In the genomic region with DNA sequence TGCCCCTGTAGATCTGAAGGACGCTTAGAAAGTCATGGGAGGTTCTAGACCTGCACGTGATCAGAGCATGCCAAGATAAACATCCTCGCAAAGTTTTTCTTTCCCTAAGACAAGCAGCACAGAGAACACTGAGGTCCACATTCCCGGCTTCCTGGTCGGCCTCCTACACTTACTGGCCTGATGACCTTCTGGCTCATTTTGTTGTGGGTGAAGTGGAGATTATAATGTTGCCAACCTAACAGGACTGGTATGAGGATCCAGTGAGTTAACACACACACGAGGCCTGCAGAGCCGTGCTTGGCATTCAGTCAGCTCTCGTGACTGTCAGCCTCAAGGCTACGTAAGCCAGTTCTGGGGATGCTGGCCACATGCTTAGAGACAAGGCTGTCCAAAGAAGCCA, we compare ENCODE assay signal across 19 cellular contexts.
A peak's percentile ranks its signal among the peaks of the same experiment; 100 is the strongest.
DNase-seq lines count a peak whose midpoint lies in the region; ATAC-seq and TF ChIP-seq lines count a peak whose summit lies in the region.
"Had no signal": no experiment of that assay in that cellular context is flagged by ENCODE, and none has a peak within 500 bp of the region (broad histone marks: within the 10 kb centered on the region; RNA-seq: fewer than 3 reads in every experiment).

No MANE protein-coding gene starts in this region.

- no peak for TF ChIP-seq EP300 in tibial nerve (IDR thresholded peaks at IDR 0.05)

- intact Hi-C loops in heart right ventricle (cut with DNase I), result no loop called here
- intact Hi-C loops in left cardiac atrium (cut with DNase I), result no loop called here
- intact Hi-C loops in right lobe of liver (cut with DNase I), result no loop called here
- intact Hi-C loops in sciatic nerve (cut with DNase I), result no loop called here

- in situ Hi-C loops in SK-MEL-5 (cut with HindIII; ENCODE audit: low pct_unique_long_range_greater_than_20kb, low sequenced_read_pairs), result no loop called here

- TF ChIP-seq POLR2A in right lobe of liver (IDR thresholded peaks at IDR 0.05), result no peak
- no peak for TF ChIP-seq POLR2A in tibial nerve (IDR thresholded peaks at IDR 0.05)

- TF ChIP-seq CTCF in heart right ventricle (IDR thresholded peaks at IDR 0.05) (no peak), right lobe of liver (IDR thresholded peaks at IDR 0.05) (no peak), tibial nerve (IDR thresholded peaks at IDR 0.05) (no peak)

- H3K4me1 ChIP-seq in heart right ventricle (no peaks in the 10 kb centered on the region), right lobe of liver (peaks cover 0 to 3% (median 0%) of the 10 kb centered on the region in 4 donors), tibial nerve (no peaks in the 10 kb centered on the region)
- H3K4me1 ChIP-seq: lower lobe of right lung, vagina had no signal

- DNase-seq in heart right ventricle, result peak in 1 of 2 donors; percentile 31
- no peak for DNase-seq in left cardiac atrium
- DNase-seq in SK-MEL-5 (ENCODE audit: low read depth, low spot score), result peak; percentile 80
- DNase-seq in right lobe of liver, result no peak
- DNase-seq in sciatic nerve (ENCODE audit: low spot score), result no peak
- no peak for DNase-seq in tibial nerve (ENCODE audit: low spot score in 2 of 2)
- DNase-seq in activated CD8-positive, alpha-beta memory T cell treated with anti-CD3 and anti-CD28 coated beads, Interleukin-2, amount 50 U/mL, for 48 hours, result no peak
- DNase-seq: activated effector memory CD4-positive, alpha-beta T cell treated with anti-CD3 and anti-CD28 coated beads, Interleukin-2, amount 50 U/mL, for 16 hours; foreskin fibroblast; lower lobe of right lung; MV-4-11; naive thymus-derived CD8-positive, alpha-beta T cell; SHP77 treated with DMSO at 0.1 percent for 48 hours; stimulated activated CD4-positive, alpha-beta T cell treated with anti-CD3 and anti-CD28 coated beads, Interleukin-15, amount 100 ng/mL, for 24 hours; stimulated activated naive CD8-positive, alpha-beta T cell treated with anti-CD3 and anti-CD28 coated beads, Interleukin-15, Interleukin-2, amounts not matched to agents 100 U/mL and 50 U/mL, for 24 hours; T-helper 2 cell had no signal

- no peaks in the 10 kb centered on the region for H3K27me3 ChIP-seq in heart right ventricle
- no peaks in the 10 kb centered on the region for H3K27me3 ChIP-seq in right lobe of liver
- H3K27me3 ChIP-seq in tibial nerve, result no peaks in the 10 kb centered on the region
- H3K27me3 ChIP-seq: vagina had no signal

- WGBS in heart right ventricle, 2 donors, result 35 to 55% methylated on average over 9 of the region's 9 CpGs
- 33% methylated on average over 8 of the region's 9 CpGs for WGBS in right lobe of liver (ENCODE audit: insufficient coverage, low coverage, low lambda C conversion rate, missing lambda C conversion rate)
- 39 to 40% methylated on average over 8 to 9 of the region's 9 CpGs for WGBS in tibial nerve, 2 donors

- H3K36me3 ChIP-seq in heart right ventricle, result no peaks in the 10 kb centered on the region
- no peaks in the 10 kb centered on the region for H3K36me3 ChIP-seq in right lobe of liver
- H3K36me3 ChIP-seq in tibial nerve, result no peaks in the 10 kb centered on the region
- H3K36me3 ChIP-seq: lower lobe of right lung, vagina had no signal

- peak in 6 of 8 donors; percentile 48 to 84 (median 78) for ATAC-seq in heart right ventricle
- ATAC-seq in left cardiac atrium, result no peak
- ATAC-seq in right lobe of liver, result peak in 3 of 4 donors; percentile 33 to 48 (median 36)
- no peak for ATAC-seq in SK-N-SH treated with all-trans-retinoic acid at 6 μM for 48 hours
- ATAC-seq in sciatic nerve, result no peak
- ATAC-seq: activated CD4-positive, CD25-positive, alpha-beta regulatory T cell treated with anti-CD3 and anti-CD28 coated beads, Interleukin-2, amount 50 U/mL, for 24 hours; lower lobe of right lung; naive thymus-derived CD8-positive, alpha-beta T cell; stimulated activated naive CD8-positive, alpha-beta T cell treated with anti-CD3 and anti-CD28 coated beads, Interleukin-15, Interleukin-2, amounts not matched to agents 100 U/mL and 50 U/mL, for 24 hours had no signal

- H3K27ac ChIP-seq in heart right ventricle (no peak overlapping the region), right lobe of liver (no peak overlapping the region), tibial nerve (no peak overlapping the region)
- H3K27ac ChIP-seq: lower lobe of right lung, vagina had no signal

- no peak overlapping the region for H3K4me3 ChIP-seq in heart right ventricle
- H3K4me3 ChIP-seq in right lobe of liver, result no peak overlapping the region
- no peak overlapping the region for H3K4me3 ChIP-seq in tibial nerve
- H3K4me3 ChIP-seq: lower lobe of right lung, vagina had no signal

- H3K9me3 ChIP-seq in heart right ventricle, result peaks cover 0 to 22% (median 0%) of the 10 kb centered on the region in 11 donors
- no peaks in the 10 kb centered on the region for H3K9me3 ChIP-seq in right lobe of liver
- H3K9me3 ChIP-seq in tibial nerve, result no peaks in the 10 kb centered on the region
- H3K9me3 ChIP-seq: lower lobe of right lung, vagina had no signal

TF ChIP-seq in SK-N-SH treated with all-trans-retinoic acid at 6 μM for 48 hours, 23 proteins besides CTCF, POLR2A, EP300 and RAD21:
- no peak for TF ChIP-seq ZNF8 (CRISPR knock-in tag; IDR thresholded peaks at IDR 0.05)
- no peak for TF ChIP-seq OSR1 (CRISPR knock-in tag; IDR thresholded peaks at IDR 0.05)
- no peak for TF ChIP-seq ZC3H10 (CRISPR knock-in tag; IDR thresholded peaks at IDR 0.05)
- TF ChIP-seq CSDC2 (CRISPR knock-in tag; IDR thresholded peaks at IDR 0.05), result no peak
- no peak for TF ChIP-seq ZFP30 (CRISPR knock-in tag; IDR thresholded peaks at IDR 0.05)
- TF ChIP-seq RARB (CRISPR knock-in tag; IDR thresholded peaks at IDR 0.05), result no peak
- TF ChIP-seq, protein P1, sequence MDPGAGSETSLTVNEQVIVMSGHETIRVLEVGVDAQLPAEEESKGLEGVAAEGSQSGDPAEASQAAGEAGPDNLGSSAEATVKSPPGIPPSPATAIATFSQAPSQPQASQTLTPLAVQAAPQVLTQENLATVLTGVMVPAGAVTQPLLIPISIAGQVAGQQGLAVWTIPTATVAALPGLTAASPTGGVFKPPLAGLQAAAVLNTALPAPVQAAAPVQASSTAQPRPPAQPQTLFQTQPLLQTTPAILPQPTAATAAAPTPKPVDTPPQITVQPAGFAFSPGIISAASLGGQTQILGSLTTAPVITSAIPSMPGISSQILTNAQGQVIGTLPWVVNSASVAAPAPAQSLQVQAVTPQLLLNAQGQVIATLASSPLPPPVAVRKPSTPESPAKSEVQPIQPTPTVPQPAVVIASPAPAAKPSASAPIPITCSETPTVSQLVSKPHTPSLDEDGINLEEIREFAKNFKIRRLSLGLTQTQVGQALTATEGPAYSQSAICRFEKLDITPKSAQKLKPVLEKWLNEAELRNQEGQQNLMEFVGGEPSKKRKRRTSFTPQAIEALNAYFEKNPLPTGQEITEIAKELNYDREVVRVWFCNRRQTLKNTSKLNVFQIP (CRISPR knock-in tag; IDR thresholded peaks at IDR 0.05; ENCODE audit: borderline replicate concordance, low read depth), result no peak
- no peak for TF ChIP-seq PPARA (CRISPR knock-in tag; IDR thresholded peaks at IDR 0.05; ENCODE audit: borderline replicate concordance)
- TF ChIP-seq, protein P2, sequence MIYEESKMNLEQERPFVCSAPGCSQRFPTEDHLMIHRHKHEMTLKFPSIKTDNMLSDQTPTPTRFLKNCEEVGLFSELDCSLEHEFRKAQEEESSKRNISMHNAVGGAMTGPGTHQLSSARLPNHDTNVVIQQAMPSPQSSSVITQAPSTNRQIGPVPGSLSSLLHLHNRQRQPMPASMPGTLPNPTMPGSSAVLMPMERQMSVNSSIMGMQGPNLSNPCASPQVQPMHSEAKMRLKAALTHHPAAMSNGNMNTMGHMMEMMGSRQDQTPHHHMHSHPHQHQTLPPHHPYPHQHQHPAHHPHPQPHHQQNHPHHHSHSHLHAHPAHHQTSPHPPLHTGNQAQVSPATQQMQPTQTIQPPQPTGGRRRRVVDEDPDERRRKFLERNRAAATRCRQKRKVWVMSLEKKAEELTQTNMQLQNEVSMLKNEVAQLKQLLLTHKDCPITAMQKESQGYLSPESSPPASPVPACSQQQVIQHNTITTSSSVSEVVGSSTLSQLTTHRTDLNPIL (CRISPR knock-in tag; IDR thresholded peaks at IDR 0.05; ENCODE audit: low read depth), result no peak
- TF ChIP-seq, protein P3, sequence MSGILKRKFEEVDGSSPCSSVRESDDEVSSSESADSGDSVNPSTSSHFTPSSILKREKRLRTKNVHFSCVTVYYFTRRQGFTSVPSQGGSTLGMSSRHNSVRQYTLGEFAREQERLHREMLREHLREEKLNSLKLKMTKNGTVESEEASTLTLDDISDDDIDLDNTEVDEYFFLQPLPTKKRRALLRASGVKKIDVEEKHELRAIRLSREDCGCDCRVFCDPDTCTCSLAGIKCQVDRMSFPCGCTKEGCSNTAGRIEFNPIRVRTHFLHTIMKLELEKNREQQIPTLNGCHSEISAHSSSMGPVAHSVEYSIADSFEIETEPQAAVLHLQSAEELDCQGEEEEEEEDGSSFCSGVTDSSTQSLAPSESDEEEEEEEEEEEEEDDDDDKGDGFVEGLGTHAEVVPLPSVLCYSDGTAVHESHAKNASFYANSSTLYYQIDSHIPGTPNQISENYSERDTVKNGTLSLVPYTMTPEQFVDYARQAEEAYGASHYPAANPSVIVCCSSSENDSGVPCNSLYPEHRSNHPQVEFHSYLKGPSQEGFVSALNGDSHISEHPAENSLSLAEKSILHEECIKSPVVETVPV (CRISPR knock-in tag; IDR thresholded peaks at IDR 0.05), result no peak

Comparison
In these comparisons a context has a peak if more than half of its experiments do, and no peak if none do; other contexts are left out.
1. ATAC-seq: peak in heart right ventricle (6 of 8) and right lobe of liver (3 of 4); none in left cardiac atrium (0 of 2), SK-N-SH treated with all-trans-retinoic acid at 6 μM for 48 hours (single experiment) and sciatic nerve (single experiment).